Comparison of ENCODE assay signal across 2 cellular contexts in the genomic region with DNA sequence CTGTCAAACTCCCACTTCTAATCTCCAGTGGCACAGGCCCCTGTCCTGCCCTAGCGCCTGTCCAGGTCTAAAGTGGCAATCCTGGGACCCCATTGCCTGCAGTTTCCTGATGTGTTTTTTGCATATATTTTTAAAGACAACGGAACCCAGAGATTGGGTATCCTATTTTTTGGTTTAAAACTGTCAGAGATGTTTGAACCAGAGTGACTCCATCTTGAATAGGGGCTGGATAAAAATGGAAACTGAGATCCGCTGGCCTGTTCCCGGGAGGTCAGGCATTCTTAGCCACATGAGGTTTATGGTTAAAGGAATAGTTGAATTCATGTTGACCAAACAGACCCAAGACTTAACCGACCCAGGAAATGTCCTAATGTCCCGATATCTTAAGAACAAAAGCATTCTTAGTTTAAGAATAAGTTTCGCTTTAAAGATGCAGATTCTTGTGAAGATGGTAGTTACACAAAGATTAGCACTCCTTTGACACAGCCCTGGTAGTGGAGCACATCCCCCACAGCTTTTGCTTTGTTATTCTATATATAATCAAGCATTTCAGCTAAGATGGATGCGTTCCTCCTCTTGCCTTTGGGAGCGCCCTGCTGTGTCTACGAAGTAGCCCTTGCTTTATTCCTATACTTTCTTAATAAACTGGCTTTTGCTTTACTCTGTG.
TF ChIP-seq lines count a peak whose summit lies in the region.

No MANE protein-coding gene starts in this region.

TF ChIP-seq in SK-N-SH treated with all-trans-retinoic acid at 6 μM for 48 hours, 23 proteins besides CTCF, POLR2A, EP300 and RAD21 (continued from another document):
- TF ChIP-seq, protein P1, sequence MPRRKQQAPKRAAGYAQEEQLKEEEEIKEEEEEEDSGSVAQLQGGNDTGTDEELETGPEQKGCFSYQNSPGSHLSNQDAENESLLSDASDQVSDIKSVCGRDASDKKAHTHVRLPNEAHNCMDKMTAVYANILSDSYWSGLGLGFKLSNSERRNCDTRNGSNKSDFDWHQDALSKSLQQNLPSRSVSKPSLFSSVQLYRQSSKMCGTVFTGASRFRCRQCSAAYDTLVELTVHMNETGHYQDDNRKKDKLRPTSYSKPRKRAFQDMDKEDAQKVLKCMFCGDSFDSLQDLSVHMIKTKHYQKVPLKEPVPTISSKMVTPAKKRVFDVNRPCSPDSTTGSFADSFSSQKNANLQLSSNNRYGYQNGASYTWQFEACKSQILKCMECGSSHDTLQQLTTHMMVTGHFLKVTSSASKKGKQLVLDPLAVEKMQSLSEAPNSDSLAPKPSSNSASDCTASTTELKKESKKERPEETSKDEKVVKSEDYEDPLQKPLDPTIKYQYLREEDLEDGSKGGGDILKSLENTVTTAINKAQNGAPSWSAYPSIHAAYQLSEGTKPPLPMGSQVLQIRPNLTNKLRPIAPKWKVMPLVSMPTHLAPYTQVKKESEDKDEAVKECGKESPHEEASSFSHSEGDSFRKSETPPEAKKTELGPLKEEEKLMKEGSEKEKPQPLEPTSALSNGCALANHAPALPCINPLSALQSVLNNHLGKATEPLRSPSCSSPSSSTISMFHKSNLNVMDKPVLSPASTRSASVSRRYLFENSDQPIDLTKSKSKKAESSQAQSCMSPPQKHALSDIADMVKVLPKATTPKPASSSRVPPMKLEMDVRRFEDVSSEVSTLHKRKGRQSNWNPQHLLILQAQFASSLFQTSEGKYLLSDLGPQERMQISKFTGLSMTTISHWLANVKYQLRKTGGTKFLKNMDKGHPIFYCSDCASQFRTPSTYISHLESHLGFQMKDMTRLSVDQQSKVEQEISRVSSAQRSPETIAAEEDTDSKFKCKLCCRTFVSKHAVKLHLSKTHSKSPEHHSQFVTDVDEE (CRISPR knock-in tag; IDR thresholded peaks at IDR 0.05): no peak
- no peak for TF ChIP-seq BACH2 (CRISPR knock-in tag; IDR thresholded peaks at IDR 0.05; ENCODE audit: borderline replicate concordance)
- TF ChIP-seq, protein P2, sequence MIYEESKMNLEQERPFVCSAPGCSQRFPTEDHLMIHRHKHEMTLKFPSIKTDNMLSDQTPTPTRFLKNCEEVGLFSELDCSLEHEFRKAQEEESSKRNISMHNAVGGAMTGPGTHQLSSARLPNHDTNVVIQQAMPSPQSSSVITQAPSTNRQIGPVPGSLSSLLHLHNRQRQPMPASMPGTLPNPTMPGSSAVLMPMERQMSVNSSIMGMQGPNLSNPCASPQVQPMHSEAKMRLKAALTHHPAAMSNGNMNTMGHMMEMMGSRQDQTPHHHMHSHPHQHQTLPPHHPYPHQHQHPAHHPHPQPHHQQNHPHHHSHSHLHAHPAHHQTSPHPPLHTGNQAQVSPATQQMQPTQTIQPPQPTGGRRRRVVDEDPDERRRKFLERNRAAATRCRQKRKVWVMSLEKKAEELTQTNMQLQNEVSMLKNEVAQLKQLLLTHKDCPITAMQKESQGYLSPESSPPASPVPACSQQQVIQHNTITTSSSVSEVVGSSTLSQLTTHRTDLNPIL (CRISPR knock-in tag; IDR thresholded peaks at IDR 0.05; ENCODE audit: low read depth): no peak
- TF ChIP-seq ZFP30 (CRISPR knock-in tag; IDR thresholded peaks at IDR 0.05): no peak

TF ChIP-seq in WTC11, 78 proteins besides CTCF, POLR2A, EP300 and RAD21 (continued from another document and continues in another):
- TF ChIP-seq CREB1 (CRISPR knock-in tag; IDR thresholded peaks at IDR 0.05) (no peak), ELF4 (CRISPR knock-in tag; IDR thresholded peaks at IDR 0.05; ENCODE audit: low read depth) (no peak), ZNF138 (CRISPR knock-in tag; conservative IDR thresholded peaks at IDR 0.05) (no peak), ATF1 (CRISPR knock-in tag; IDR thresholded peaks at IDR 0.05) (no peak), TP53 (CRISPR knock-in tag; IDR thresholded peaks at IDR 0.05) (no peak), HMGA2 (CRISPR knock-in tag; IDR thresholded peaks at IDR 0.05) (no peak), RELA (CRISPR knock-in tag; IDR thresholded peaks at IDR 0.05; ENCODE audit: borderline replicate concordance) (no peak), NFATC4 (CRISPR knock-in tag; IDR thresholded peaks at IDR 0.05) (0 out of 2 replicates have a peak, but pooled peaks have one; percentile 9), PRRX2 (CRISPR knock-in tag; IDR thresholded peaks at IDR 0.05) (no peak), ZNF232 (CRISPR knock-in tag; IDR thresholded peaks at IDR 0.05) (no peak), KAT7 (CRISPR knock-in tag; IDR thresholded peaks at IDR 0.05; ENCODE audit: borderline replicate concordance) (no peak), FOXP1 (CRISPR knock-in tag; IDR thresholded peaks at IDR 0.05; ENCODE audit: borderline replicate concordance) (no peak), ZNF396 (CRISPR knock-in tag; IDR thresholded peaks at IDR 0.05; ENCODE audit: borderline replicate concordance) (no peak), OVOL2 (CRISPR knock-in tag; IDR thresholded peaks at IDR 0.05; ENCODE audit: borderline replicate concordance) (no peak), GTF2I (CRISPR knock-in tag; conservative IDR thresholded peaks at IDR 0.05) (no peak), ZNF671 (CRISPR knock-in tag; IDR thresholded peaks at IDR 0.05) (no peak)
- TF ChIP-seq, protein P3, sequence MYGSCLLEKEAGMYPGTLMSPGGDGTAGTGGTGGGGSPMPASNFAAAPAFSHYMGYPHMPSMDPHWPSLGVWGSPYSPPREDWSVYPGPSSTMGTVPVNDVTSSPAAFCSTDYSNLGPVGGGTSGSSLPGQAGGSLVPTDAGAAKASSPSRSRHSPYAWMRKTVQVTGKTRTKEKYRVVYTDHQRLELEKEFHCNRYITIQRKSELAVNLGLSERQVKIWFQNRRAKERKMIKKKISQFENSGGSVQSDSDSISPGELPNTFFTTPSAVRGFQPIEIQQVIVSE (CRISPR knock-in tag; IDR thresholded peaks at IDR 0.05; ENCODE audit: borderline replicate concordance): no peak
- TF ChIP-seq, protein P4, sequence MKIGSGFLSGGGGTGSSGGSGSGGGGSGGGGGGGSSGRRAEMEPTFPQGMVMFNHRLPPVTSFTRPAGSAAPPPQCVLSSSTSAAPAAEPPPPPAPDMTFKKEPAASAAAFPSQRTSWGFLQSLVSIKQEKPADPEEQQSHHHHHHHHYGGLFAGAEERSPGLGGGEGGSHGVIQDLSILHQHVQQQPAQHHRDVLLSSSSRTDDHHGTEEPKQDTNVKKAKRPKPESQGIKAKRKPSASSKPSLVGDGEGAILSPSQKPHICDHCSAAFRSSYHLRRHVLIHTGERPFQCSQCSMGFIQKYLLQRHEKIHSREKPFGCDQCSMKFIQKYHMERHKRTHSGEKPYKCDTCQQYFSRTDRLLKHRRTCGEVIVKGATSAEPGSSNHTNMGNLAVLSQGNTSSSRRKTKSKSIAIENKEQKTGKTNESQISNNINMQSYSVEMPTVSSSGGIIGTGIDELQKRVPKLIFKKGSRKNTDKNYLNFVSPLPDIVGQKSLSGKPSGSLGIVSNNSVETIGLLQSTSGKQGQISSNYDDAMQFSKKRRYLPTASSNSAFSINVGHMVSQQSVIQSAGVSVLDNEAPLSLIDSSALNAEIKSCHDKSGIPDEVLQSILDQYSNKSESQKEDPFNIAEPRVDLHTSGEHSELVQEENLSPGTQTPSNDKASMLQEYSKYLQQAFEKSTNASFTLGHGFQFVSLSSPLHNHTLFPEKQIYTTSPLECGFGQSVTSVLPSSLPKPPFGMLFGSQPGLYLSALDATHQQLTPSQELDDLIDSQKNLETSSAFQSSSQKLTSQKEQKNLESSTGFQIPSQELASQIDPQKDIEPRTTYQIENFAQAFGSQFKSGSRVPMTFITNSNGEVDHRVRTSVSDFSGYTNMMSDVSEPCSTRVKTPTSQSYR (CRISPR knock-in tag; IDR thresholded peaks at IDR 0.05): no peak
- TF ChIP-seq, protein P5, sequence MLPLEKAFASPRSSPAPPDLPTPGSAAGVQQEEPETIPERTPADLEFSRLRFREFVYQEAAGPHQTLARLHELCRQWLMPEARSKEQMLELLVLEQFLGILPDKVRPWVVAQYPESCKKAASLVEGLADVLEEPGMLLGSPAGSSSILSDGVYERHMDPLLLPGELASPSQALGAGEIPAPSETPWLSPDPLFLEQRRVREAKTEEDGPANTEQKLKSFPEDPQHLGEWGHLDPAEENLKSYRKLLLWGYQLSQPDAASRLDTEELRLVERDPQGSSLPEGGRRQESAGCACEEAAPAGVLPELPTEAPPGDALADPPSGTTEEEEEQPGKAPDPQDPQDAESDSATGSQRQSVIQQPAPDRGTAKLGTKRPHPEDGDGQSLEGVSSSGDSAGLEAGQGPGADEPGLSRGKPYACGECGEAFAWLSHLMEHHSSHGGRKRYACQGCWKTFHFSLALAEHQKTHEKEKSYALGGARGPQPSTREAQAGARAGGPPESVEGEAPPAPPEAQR (CRISPR knock-in tag; IDR thresholded peaks at IDR 0.05): peak; percentile 99
- TF ChIP-seq, protein P6, sequence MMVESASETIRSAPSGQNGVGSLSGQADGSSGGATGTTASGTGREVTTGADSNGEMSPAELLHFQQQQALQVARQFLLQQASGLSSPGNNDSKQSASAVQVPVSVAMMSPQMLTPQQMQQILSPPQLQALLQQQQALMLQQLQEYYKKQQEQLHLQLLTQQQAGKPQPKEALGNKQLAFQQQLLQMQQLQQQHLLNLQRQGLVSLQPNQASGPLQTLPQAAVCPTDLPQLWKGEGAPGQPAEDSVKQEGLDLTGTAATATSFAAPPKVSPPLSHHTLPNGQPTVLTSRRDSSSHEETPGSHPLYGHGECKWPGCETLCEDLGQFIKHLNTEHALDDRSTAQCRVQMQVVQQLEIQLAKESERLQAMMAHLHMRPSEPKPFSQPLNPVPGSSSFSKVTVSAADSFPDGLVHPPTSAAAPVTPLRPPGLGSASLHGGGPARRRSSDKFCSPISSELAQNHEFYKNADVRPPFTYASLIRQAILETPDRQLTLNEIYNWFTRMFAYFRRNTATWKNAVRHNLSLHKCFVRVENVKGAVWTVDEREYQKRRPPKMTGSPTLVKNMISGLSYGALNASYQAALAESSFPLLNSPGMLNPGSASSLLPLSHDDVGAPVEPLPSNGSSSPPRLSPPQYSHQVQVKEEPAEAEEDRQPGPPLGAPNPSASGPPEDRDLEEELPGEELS (CRISPR knock-in tag; IDR thresholded peaks at IDR 0.05): no peak; the same call in 1 of the 2 replicates
- TF ChIP-seq, protein P7, sequence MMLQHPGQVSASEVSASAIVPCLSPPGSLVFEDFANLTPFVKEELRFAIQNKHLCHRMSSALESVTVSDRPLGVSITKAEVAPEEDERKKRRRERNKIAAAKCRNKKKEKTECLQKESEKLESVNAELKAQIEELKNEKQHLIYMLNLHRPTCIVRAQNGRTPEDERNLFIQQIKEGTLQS (CRISPR knock-in tag; conservative IDR thresholded peaks at IDR 0.05): no peak
- TF ChIP-seq, protein P8, sequence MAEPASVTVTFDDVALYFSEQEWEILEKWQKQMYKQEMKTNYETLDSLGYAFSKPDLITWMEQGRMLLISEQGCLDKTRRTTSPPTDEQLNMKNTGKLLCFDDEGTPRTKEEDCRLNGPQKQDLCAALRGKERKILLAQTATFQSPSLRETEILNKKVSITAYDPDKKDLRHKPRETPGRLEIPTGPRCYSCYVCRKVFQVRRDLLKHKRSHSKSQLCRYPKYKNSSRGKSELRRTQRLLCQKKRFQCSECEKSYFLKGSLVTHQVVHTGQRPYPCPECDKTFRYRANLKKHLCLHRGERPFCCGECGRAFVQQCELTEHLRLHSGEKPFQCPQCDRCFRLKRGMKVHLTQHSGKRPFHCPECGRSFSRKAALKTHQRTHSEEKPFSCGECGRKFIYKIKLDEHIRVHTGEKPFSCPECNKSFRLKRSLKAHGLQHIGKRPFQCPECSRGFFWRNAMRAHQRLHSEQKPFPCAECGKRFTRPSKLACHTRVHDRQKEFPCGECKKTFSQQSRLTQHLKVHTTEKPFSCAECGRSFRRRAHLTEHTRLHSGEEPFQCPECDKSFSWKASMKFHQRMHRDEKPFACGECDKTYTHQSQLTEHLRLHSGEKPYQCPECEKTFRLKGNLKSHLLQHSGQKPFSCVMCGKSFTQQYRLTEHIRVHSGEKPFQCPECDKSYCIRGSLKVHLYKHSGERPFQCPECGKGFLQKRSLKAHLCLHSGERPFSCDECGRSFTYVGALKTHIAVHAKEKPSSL (CRISPR knock-in tag; conservative IDR thresholded peaks at IDR 0.05): 0 out of 2 replicates have a peak, but pooled peaks have one; percentile 60
- TF ChIP-seq, protein P9, sequence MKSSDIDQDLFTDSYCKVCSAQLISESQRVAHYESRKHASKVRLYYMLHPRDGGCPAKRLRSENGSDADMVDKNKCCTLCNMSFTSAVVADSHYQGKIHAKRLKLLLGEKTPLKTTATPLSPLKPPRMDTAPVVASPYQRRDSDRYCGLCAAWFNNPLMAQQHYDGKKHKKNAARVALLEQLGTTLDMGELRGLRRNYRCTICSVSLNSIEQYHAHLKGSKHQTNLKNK (CRISPR knock-in tag; IDR thresholded peaks at IDR 0.05): peak; percentile 89
- TF ChIP-seq, protein P10, sequence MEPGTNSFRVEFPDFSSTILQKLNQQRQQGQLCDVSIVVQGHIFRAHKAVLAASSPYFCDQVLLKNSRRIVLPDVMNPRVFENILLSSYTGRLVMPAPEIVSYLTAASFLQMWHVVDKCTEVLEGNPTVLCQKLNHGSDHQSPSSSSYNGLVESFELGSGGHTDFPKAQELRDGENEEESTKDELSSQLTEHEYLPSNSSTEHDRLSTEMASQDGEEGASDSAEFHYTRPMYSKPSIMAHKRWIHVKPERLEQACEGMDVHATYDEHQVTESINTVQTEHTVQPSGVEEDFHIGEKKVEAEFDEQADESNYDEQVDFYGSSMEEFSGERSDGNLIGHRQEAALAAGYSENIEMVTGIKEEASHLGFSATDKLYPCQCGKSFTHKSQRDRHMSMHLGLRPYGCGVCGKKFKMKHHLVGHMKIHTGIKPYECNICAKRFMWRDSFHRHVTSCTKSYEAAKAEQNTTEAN (CRISPR knock-in tag; IDR thresholded peaks at IDR 0.05): no peak
- TF ChIP-seq, protein P11, sequence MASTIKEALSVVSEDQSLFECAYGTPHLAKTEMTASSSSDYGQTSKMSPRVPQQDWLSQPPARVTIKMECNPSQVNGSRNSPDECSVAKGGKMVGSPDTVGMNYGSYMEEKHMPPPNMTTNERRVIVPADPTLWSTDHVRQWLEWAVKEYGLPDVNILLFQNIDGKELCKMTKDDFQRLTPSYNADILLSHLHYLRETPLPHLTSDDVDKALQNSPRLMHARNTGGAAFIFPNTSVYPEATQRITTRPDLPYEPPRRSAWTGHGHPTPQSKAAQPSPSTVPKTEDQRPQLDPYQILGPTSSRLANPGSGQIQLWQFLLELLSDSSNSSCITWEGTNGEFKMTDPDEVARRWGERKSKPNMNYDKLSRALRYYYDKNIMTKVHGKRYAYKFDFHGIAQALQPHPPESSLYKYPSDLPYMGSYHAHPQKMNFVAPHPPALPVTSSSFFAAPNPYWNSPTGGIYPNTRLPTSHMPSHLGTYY (CRISPR knock-in tag; IDR thresholded peaks at IDR 0.05): peak; percentile 61; the same call in 1 of the 2 replicates
- TF ChIP-seq, protein P12, sequence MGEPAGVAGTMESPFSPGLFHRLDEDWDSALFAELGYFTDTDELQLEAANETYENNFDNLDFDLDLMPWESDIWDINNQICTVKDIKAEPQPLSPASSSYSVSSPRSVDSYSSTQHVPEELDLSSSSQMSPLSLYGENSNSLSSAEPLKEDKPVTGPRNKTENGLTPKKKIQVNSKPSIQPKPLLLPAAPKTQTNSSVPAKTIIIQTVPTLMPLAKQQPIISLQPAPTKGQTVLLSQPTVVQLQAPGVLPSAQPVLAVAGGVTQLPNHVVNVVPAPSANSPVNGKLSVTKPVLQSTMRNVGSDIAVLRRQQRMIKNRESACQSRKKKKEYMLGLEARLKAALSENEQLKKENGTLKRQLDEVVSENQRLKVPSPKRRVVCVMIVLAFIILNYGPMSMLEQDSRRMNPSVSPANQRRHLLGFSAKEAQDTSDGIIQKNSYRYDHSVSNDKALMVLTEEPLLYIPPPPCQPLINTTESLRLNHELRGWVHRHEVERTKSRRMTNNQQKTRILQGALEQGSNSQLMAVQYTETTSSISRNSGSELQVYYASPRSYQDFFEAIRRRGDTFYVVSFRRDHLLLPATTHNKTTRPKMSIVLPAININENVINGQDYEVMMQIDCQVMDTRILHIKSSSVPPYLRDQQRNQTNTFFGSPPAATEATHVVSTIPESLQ (CRISPR knock-in tag; IDR thresholded peaks at IDR 0.05): no peak
